Comparison of ENCODE assay signal across 26 cellular contexts in genomic region chr13:113178896-113179167, GRCh38. TPM values are rescaled to one million over a fixed set of nuclear protein-coding genes. Genes with fewer than 3 reads are reported as not detected.
DNase-seq lines count a peak whose midpoint lies in the region; ATAC-seq, FAIRE-seq and TF ChIP-seq lines count a peak whose summit lies in the region.
"Had no signal": no experiment of that assay in that cellular context is flagged by ENCODE, and none has a peak within 500 bp of the region (broad histone marks: within the 10 kb centered on the region; RNA-seq: fewer than 3 reads in every experiment).

No MANE protein-coding gene starts in this region.

- ATAC-seq in left cardiac atrium, result no peak
- ATAC-seq: sciatic nerve had no signal

- peaks cover 93 to 94% of the 10 kb centered on the region in 2 donors for H3K4me1 Mint-ChIP-seq in immature natural killer cell

- no TSS peak for BruUV-seq in OCI-LY7 (replicated peaks; lab: Mats Ljungman, UMichigan)

- DNase-seq in right atrium auricular region (ENCODE audit: low spot score) (no peak), left cardiac atrium (no peak), SK-N-SH (no peak), immature natural killer cell (no peak), urothelium cell line (ENCODE audit: low spot score) (no peak), OCI-LY7 (ENCODE audit: low spot score) (no peak)
- DNase-seq in activated T-cell treated with anti-CD3 and anti-CD28 coated beads, Interleukin-2, amount 50 U/mL, for 1 hour, result no peak
- no peak for DNase-seq in activated CD4-positive, CD25-positive, alpha-beta regulatory T cell treated with anti-CD3 and anti-CD28 coated beads, Interleukin-2, amount 50 U/mL, for 72 hours
- DNase-seq: activated CD4-positive, alpha-beta T cell treated with anti-CD3 and anti-CD28 coated beads, Interleukin-2, amount 50 U/mL, for 4 hours; activated CD8-positive, alpha-beta memory T cell treated with anti-CD3 and anti-CD28 coated beads, Interleukin-2, amount 50 U/mL, for 48 hours; activated naive CD8-positive, alpha-beta T cell treated with anti-CD3 and anti-CD28 coated beads, Interleukin-2, amount 10 ng/mL, durations not matched to agents 7 days and 5 days; KG1; NCI-H146; NCI-H524; stimulated activated CD4-positive, alpha-beta T cell treated with anti-CD3 and anti-CD28 coated beads, Interleukin-15, amount 100 ng/mL, for 24 hours; T-helper 9 cell; WERI-Rb-1 had no signal

- H4K20me1 ChIP-seq in SK-N-SH (ENCODE audit: insufficient read depth), result no peaks in the 10 kb centered on the region
- H4K20me1 ChIP-seq in OCI-LY7 (ENCODE audit: insufficient read depth, low read length), result no peaks in the 10 kb centered on the region

- no peak for TF ChIP-seq CTCF in right atrium auricular region (IDR thresholded peaks at IDR 0.05)
- no peak for TF ChIP-seq CTCF in SK-N-SH (IDR thresholded peaks at IDR 0.05)
- no peak for TF ChIP-seq CTCF in OCI-LY7 (conservative IDR thresholded peaks at IDR 0.05; ENCODE audit: low read length)

- H3K27ac ChIP-seq in right atrium auricular region, result peak overlapping the region; percentile 45 to 55
- peak overlapping the region; percentile 73 to 85 for H3K27ac ChIP-seq in SK-N-SH (ENCODE audit: low read depth in 2 of 2, low read length in 1 of 2)
- no peak overlapping the region for H3K27ac ChIP-seq in OCI-LY7 (ENCODE audit: low read depth, low read length, poor library complexity, severe bottlenecking)
- H3K27ac ChIP-seq: C4-2B, epithelial cell of prostate, SK-N-MC, WERI-Rb-1 had no signal

- H3K9me3 ChIP-seq in right atrium auricular region, result no peaks in the 10 kb centered on the region
- no peaks in the 10 kb centered on the region for H3K9me3 ChIP-seq in SK-N-SH
- H3K9me3 ChIP-seq in OCI-LY7 (ENCODE audit: low read length), result no peaks in the 10 kb centered on the region

- H3K36me3 Mint-ChIP-seq in immature natural killer cell, result peaks cover 34 to 68% (median 54%) of the 10 kb centered on the region in 3 donors

- peaks cover 71% of the 10 kb centered on the region for H3K36me3 ChIP-seq in right atrium auricular region
- peaks cover 70 to 75% of the 10 kb centered on the region in 2 experiments for H3K36me3 ChIP-seq in SK-N-SH (replicated peaks in 1 of 2; ENCODE audit: control insufficient read depth in 1 of 2, insufficient read depth in 2 of 2, low read length in 1 of 2)
- peaks cover 61% of the 10 kb centered on the region for H3K36me3 ChIP-seq in OCI-LY7 (ENCODE audit: insufficient read depth, low read length)

- peak; percentile 90 for FAIRE-seq in urothelium cell line (lab: Jason Lieb, UNC)
- FAIRE-seq: D721Med had no signal

- H2AFZ ChIP-seq in SK-N-SH (ENCODE audit: low read depth) (no peak overlapping the region), OCI-LY7 (ENCODE audit: low read length) (no peak overlapping the region)

- POLR2A ChIA-PET in SK-N-SH (lab: Yijun Ruan, JAX), result no interaction called here
- POLR2A ChIA-PET in OCI-LY7 (lab: Charles Lee), result no interaction called here

- H3K9me2 ChIP-seq in SK-N-SH (no peaks in the 10 kb centered on the region), OCI-LY7 (ENCODE audit: insufficient read depth, low read length) (no peaks in the 10 kb centered on the region)

- H3K9me3 Mint-ChIP-seq in immature natural killer cell, result peaks cover 0 to 4% (median 1%) of the 10 kb centered on the region in 6 donors
- H3K9me3 Mint-ChIP-seq: activated naive CD8-positive, alpha-beta T cell treated with anti-CD3 and anti-CD28 coated beads, Interleukin-2, amount 10 ng/mL, durations not matched to agents 7 days and 5 days; stimulated activated naive CD8-positive, alpha-beta T cell treated with anti-CD3 and anti-CD28 coated beads, Interleukin-15, Interleukin-2, amounts not matched to agents 100 ng/mL and 50 ng/mL, for 24 hours had no signal

- CTCF ChIA-PET in SK-N-SH (lab: Yijun Ruan, JAX), result no interaction called here
- CTCF ChIA-PET in OCI-LY7 (lab: Charles Lee; ENCODE audit: unreplicated experiment), result no interaction called here

- no peak for TF ChIP-seq RAD21 in SK-N-SH (IDR thresholded peaks at IDR 0.05; ENCODE audit: low read length)

- H3K27me3 ChIP-seq in right atrium auricular region (no peaks in the 10 kb centered on the region), SK-N-SH (ENCODE audit: insufficient read depth) (no peaks in the 10 kb centered on the region)

- peaks cover 0 to 23% of the 10 kb centered on the region in 2 donors for H3K4me1 ChIP-seq in right atrium auricular region
- H3K4me1 ChIP-seq in SK-N-SH (ENCODE audit: control insufficient read depth in 1 of 2, insufficient read depth in 2 of 2, low read depth in 1 of 2, low read length in 1 of 2), result peaks cover 11 to 18% of the 10 kb centered on the region in 2 experiments; a peak in 3 of 4 replicates
- no peaks in the 10 kb centered on the region for H3K4me1 ChIP-seq in OCI-LY7 (ENCODE audit: insufficient read depth, low read length, poor library complexity, severe bottlenecking)

- H3K27me3 Mint-ChIP-seq in immature natural killer cell (ENCODE audit: low read depth in 3 of 3), result peaks cover 7 to 21% (median 18%) of the 10 kb centered on the region in 3 donors
- H3K27me3 Mint-ChIP-seq: activated naive CD8-positive, alpha-beta T cell treated with anti-CD3 and anti-CD28 coated beads, Interleukin-2, amount 10 ng/mL, durations not matched to agents 7 days and 5 days; stimulated activated naive CD8-positive, alpha-beta T cell treated with anti-CD3 and anti-CD28 coated beads, Interleukin-15, Interleukin-2, amounts not matched to agents 100 ng/mL and 50 ng/mL, for 24 hours had no signal

- H3K9ac ChIP-seq in SK-N-SH, result peak overlapping the region; percentile 45

- peak overlapping the region in 3 of 5 donors; percentile 13 to 77 (median 52) for H3K4me3 Mint-ChIP-seq in immature natural killer cell
- H3K4me3 Mint-ChIP-seq: activated naive CD8-positive, alpha-beta T cell treated with anti-CD3 and anti-CD28 coated beads, Interleukin-2, amount 10 ng/mL, durations not matched to agents 7 days and 5 days; stimulated activated naive CD8-positive, alpha-beta T cell treated with anti-CD3 and anti-CD28 coated beads, Interleukin-15, Interleukin-2, amounts not matched to agents 100 ng/mL and 50 ng/mL, for 24 hours had no signal

- H3K27ac Mint-ChIP-seq in immature natural killer cell, result peak overlapping the region in 5 of 6 donors; percentile 88 to 99 (median 95)
- H3K27ac Mint-ChIP-seq: stimulated activated naive CD8-positive, alpha-beta T cell treated with anti-CD3 and anti-CD28 coated beads, Interleukin-15, Interleukin-2, amounts not matched to agents 100 ng/mL and 50 ng/mL, for 24 hours had no signal

- H3K4me3 ChIP-seq in right atrium auricular region, result no peak overlapping the region
- H3K4me3 ChIP-seq in SK-N-SH (ENCODE audit: low read depth in 2 of 2, low read length in 1 of 2), result peak overlapping the region in 1 of 2 experiments; percentile 16; a peak in 1 of 4 replicates
- H3K4me3 ChIP-seq in OCI-LY7 (ENCODE audit: low read depth, low read length, poor library complexity, severe bottlenecking), result no peak overlapping the region
- H3K4me3 ChIP-seq: SK-N-MC had no signal

- peak overlapping the region; percentile 66 for H3K4me2 ChIP-seq in SK-N-SH
- no peak overlapping the region for H3K4me2 ChIP-seq in OCI-LY7 (ENCODE audit: low read length)

- intact Hi-C loops in left cardiac atrium (cut with DNase I) (no loop called here), OCI-LY7 (cut with micrococcal nuclease; ENCODE audit: unreplicated experiment) (no loop called here)

- 46% methylated on average over 3 of the region's 3 CpGs for WGBS in SK-N-SH (ENCODE audit: low lambda C conversion rate)

- peaks cover 31% of the 10 kb centered on the region for H3F3A ChIP-seq in SK-N-SH (replicated peaks; ENCODE audit: insufficient read depth)

- H3K79me2 ChIP-seq in SK-N-SH (ENCODE audit: insufficient read depth) (peaks cover 22% of the 10 kb centered on the region; the same call in 1 of the 2 replicates), OCI-LY7 (ENCODE audit: insufficient read depth, low read depth, low read length) (no peaks in the 10 kb centered on the region)

- TF ChIP-seq EP300 in SK-N-SH (IDR thresholded peaks at IDR 0.05; ENCODE audit: borderline replicate concordance in 1 of 2, low read depth in 1 of 2, low read length in 1 of 2), result no peak

RNA-seq across cellular contexts. Expression of gene PROZ, which starts 20.4 kb away (rescaled TPM):
- total RNA-seq in right atrium auricular region (not detected), left cardiac atrium (not detected), OCI-LY7 (2022) (not detected in 2 replicates)
- polyA plus RNA-seq in SK-N-SH (2012; rRNA removed) (not detected in 2 replicates), immature natural killer cell (not detected)
- not detected in 2 replicates for polyA plus RNA-seq in SK-N-SH (2012; cell fraction: cytosol; rRNA removed)
- polyA plus RNA-seq in SK-N-SH (2012; cell fraction: nucleus; rRNA removed), result not detected in 2 replicates
- not detected in 2 replicates for total RNA-seq in OCI-LY7 (2014; rRNA removed; shearing (Covaris generic))
- total RNA-seq: activated naive CD8-positive, alpha-beta T cell treated with anti-CD3 and anti-CD28 coated beads, Interleukin-2, amount 10 ng/mL, durations not matched to agents 7 days and 5 days; HT-29; mucosa of gallbladder; sciatic nerve had no signal
- polyA plus RNA-seq: neural cell had no signal

RNA-seq across cellular contexts. Expression of gene PCID2, which starts 29.6 kb away (rescaled TPM):
- total RNA-seq in right atrium auricular region (10 to 100 TPM; 34.8 to 44.4 TPM), left cardiac atrium (10 to 100 TPM; 38.3 to 39.9 TPM), OCI-LY7 (2022) (27.9 and 30.2 TPM in 2 replicates)
- polyA plus RNA-seq in SK-N-SH (2012; rRNA removed) (69.8 and 105 TPM in 2 replicates), immature natural killer cell (10 to 100 TPM; 47.8 to 63.2 (median 60.2) TPM)
- 75.7 and 77.2 TPM in 2 replicates for polyA plus RNA-seq in SK-N-SH (2012; cell fraction: cytosol; rRNA removed)
- polyA plus RNA-seq in SK-N-SH (2012; cell fraction: nucleus; rRNA removed), result 115 and 163 TPM in 2 replicates
- 38.3 and 41.9 TPM in 2 replicates for total RNA-seq in OCI-LY7 (2014; rRNA removed; shearing (Covaris generic))

RNA-seq across cellular contexts. Expression of gene CUL4A, which starts 30.6 kb away (rescaled TPM):
- total RNA-seq in right atrium auricular region, result 100 to 1,000 TPM in 1 of 2 donors, 10 to 100 TPM in 1; 76.5 to 435 TPM
- 10 to 100 TPM; 73.9 to 86.2 TPM for total RNA-seq in left cardiac atrium
- 44.5 and 51.2 TPM in 2 replicates for polyA plus RNA-seq in SK-N-SH (2012; rRNA removed)
- 46.9 and 54.1 TPM in 2 replicates for polyA plus RNA-seq in SK-N-SH (2012; cell fraction: cytosol; rRNA removed)
- 98.2 and 109 TPM in 2 replicates for polyA plus RNA-seq in SK-N-SH (2012; cell fraction: nucleus; rRNA removed)
- 10 to 100 TPM; 27.8 to 56.4 (median 53.3) TPM for polyA plus RNA-seq in immature natural killer cell
- total RNA-seq in OCI-LY7 (2014; rRNA removed; shearing (Covaris generic)), result 44.8 and 49.8 TPM in 2 replicates
- total RNA-seq in OCI-LY7 (2022), result 46.6 and 47.1 TPM in 2 replicates

RNA-seq across cellular contexts. Expression of gene F10, which starts 56.2 kb away (rescaled TPM):
- total RNA-seq in right atrium auricular region (10 to 100 TPM; 21.9 to 27.5 TPM), left cardiac atrium (10 to 100 TPM; 17.5 to 19.6 TPM), OCI-LY7 (2022) (not detected in 2 replicates)
- polyA plus RNA-seq in SK-N-SH (2012; rRNA removed) (12.5 and 12.8 TPM in 2 replicates), immature natural killer cell (not detected)
- polyA plus RNA-seq in SK-N-SH (2012; cell fraction: cytosol; rRNA removed), result 5.8 and 9.9 TPM in 2 replicates
- polyA plus RNA-seq in SK-N-SH (2012; cell fraction: nucleus; rRNA removed), result 8.1 and 9.1 TPM in 2 replicates
- not detected in 2 replicates for total RNA-seq in OCI-LY7 (2014; rRNA removed; shearing (Covaris generic))
- total RNA-seq: activated naive CD8-positive, alpha-beta T cell treated with anti-CD3 and anti-CD28 coated beads, Interleukin-2, amount 10 ng/mL, durations not matched to agents 7 days and 5 days; HT-29 had no signal
- polyA plus RNA-seq: neural cell had no signal
